8 cellular contexts compared by ENCODE assay signal in genomic region chr19:8445488-8446001, GRCh38. TPM values are rescaled to one million over a fixed set of nuclear protein-coding genes. Genes with fewer than 3 reads are reported as not detected.
DNase-seq lines count a peak whose midpoint lies in the region; ATAC-seq, FAIRE-seq and TF ChIP-seq lines count a peak whose summit lies in the region.

No MANE protein-coding gene starts in this region.

- H3K4me3 Mint-ChIP-seq in activated CD4-positive, alpha-beta T cell treated with anti-CD3 and anti-CD28 coated beads, Interleukin-2, amount 10 ng/mL, durations not matched to agents 7 days and 5 days: peak overlapping the region; percentile 91

- H3K4me3 ChIP-seq in MG63: peak overlapping the region; percentile 85
- peak overlapping the region; percentile 85 to 93 (median 88) for H3K4me3 ChIP-seq in H1 (ENCODE audit: extremely low read depth in 1 of 4, insufficient read depth in 2 of 4, low read depth in 3 of 4, low read length in 4 of 4)
- H3K4me3 ChIP-seq in stomach: peak overlapping the region; percentile 94 to 95 (median 94)

- peak overlapping the region; percentile 99; the same call in 1 of the 2 replicates for H4K8ac ChIP-seq in H1 (ENCODE audit: extremely low read depth, insufficient read depth, low read length)

- H3K27me3 ChIP-seq in MG63 (no peaks in the 10 kb centered on the region), H1 (replicated peaks in 1 of 4; ENCODE audit: control insufficient read depth in 3 of 4, extremely low read depth in 1 of 4, insufficient read depth in 3 of 4, low read length in 3 of 4) (no peaks in the 10 kb centered on the region), stomach (no peaks in the 10 kb centered on the region)

- H3K23ac ChIP-seq in H1 (ENCODE audit: insufficient read length): no peak overlapping the region

- CTCF ChIA-PET in activated CD4-positive, alpha-beta T cell treated with anti-CD3 and anti-CD28 coated beads, Interleukin-2, amount 10 ng/mL, durations not matched to agents 7 days and 5 days (lab: Charles Lee): interaction anchor here (1.3 to 2.0 kb wide), 4 partner anchors 17 to 32 kb away, joined by 3 to 5 read pairs (median 5); partner anchors contain the start of gene MARCHF2
- CTCF ChIA-PET in H1 (lab: Charles Lee; ENCODE audit: partially characterized antibody): interaction anchor here (0.9 to 5.1 kb wide), 2 partner anchors 12 to 31 kb away, joined by 4 to 19 read pairs; partner anchors contain the start of gene MARCHF2

- H3K4me1 ChIP-seq in H1 (replicated peaks in 1 of 4; ENCODE audit: control insufficient read depth in 3 of 4, insufficient read depth in 4 of 4, low read length in 3 of 4): peaks cover 7 to 31% (median 21%) of the 10 kb centered on the region in 4 experiments
- peaks cover 46 to 56% (median 50%) of the 10 kb centered on the region in 4 donors for H3K4me1 ChIP-seq in stomach

- H3K4me1 Mint-ChIP-seq in activated CD4-positive, alpha-beta T cell treated with anti-CD3 and anti-CD28 coated beads, Interleukin-2, amount 10 ng/mL, durations not matched to agents 7 days and 5 days: peaks cover 44% of the 10 kb centered on the region

- H2BK20ac ChIP-seq in H1 (ENCODE audit: low read length): no peak overlapping the region

- peak overlapping the region; percentile 38 for H4K5ac ChIP-seq in H1 (ENCODE audit: insufficient read length, low read depth, low read length)

- peaks cover 2% of the 10 kb centered on the region; the same call in 1 of the 2 replicates for H3K79me1 ChIP-seq in H1 (ENCODE audit: low read depth, low read length)

- POLR2A ChIA-PET in activated CD4-positive, alpha-beta T cell treated with anti-CD3 and anti-CD28 coated beads, Interleukin-2, amount 10 ng/mL, durations not matched to agents 7 days and 5 days (lab: Charles Lee): no interaction called here
- POLR2A ChIA-PET in H1 (lab: Charles Lee; ENCODE audit: partially characterized antibody): interaction anchor here (1.1 to 8.0 kb wide), 20 partner anchors 8 to 133 kb away, joined by 3 to 63 read pairs (median 5); partner anchors contain the start of genes MARCHF2 and ZNF414

- FAIRE-seq in H1 (lab: Jason Lieb, UNC): no peak

- no peak overlapping the region for H2AFZ ChIP-seq in H1 (ENCODE audit: low read length)

- peak; percentile 9 for ATAC-seq in GM21717 (IDR thresholded peaks at IDR 0.05; ENCODE audit: unreplicated experiment)

- peaks cover 3% of the 10 kb centered on the region for H3K23me2 ChIP-seq in H1 (ENCODE audit: low read depth, low read length)

- peak overlapping the region; percentile 98 for H2BK5ac ChIP-seq in H1 (ENCODE audit: low read depth, low read length)

- peak overlapping the region; percentile 78 to 88 for H3K4me2 ChIP-seq in H1 (ENCODE audit: insufficient read depth in 1 of 2, low read depth in 2 of 2, low read length in 2 of 2)

- H3K79me2 ChIP-seq in H1 (ENCODE audit: control insufficient read depth in 1 of 2, insufficient read depth in 2 of 2, low read length in 2 of 2): peaks cover 51 to 56% of the 10 kb centered on the region in 2 experiments

- peak overlapping the region; percentile 94 to 100 (median 98) for H3K9ac ChIP-seq in H1 (replicated peaks in 1 of 4; ENCODE audit: extremely low read depth in 1 of 4, low read depth in 3 of 4, low read length in 3 of 4)

- peak overlapping the region; percentile 98; the same call in 1 of the 2 replicates for H3K27ac ChIP-seq in H1 (ENCODE audit: low read depth, low read length)
- H3K27ac ChIP-seq in stomach: peak overlapping the region; percentile 94 to 98 (median 97)

- H2BK12ac ChIP-seq in H1 (ENCODE audit: low read depth, low read length): no peak overlapping the region

- no peaks in the 10 kb centered on the region for H3K9me3 Mint-ChIP-seq in activated CD4-positive, alpha-beta T cell treated with anti-CD3 and anti-CD28 coated beads, Interleukin-2, amount 10 ng/mL, durations not matched to agents 7 days and 5 days

- H3K36me3 ChIP-seq in MG63 (peaks cover 43% of the 10 kb centered on the region), H1 (ENCODE audit: control insufficient read depth in 2 of 4, insufficient read depth in 4 of 4, low read length in 3 of 4) (peaks cover 0 to 22% (median 1%) of the 10 kb centered on the region in 4 experiments; a peak in 2 of 8 replicates), stomach (peaks cover 0 to 11% (median 6%) of the 10 kb centered on the region in 4 donors)

- H3K27me3 Mint-ChIP-seq in activated CD4-positive, alpha-beta T cell treated with anti-CD3 and anti-CD28 coated beads, Interleukin-2, amount 10 ng/mL, durations not matched to agents 7 days and 5 days: no peaks in the 10 kb centered on the region

- peaks cover 34% of the 10 kb centered on the region for H3K36me3 Mint-ChIP-seq in activated CD4-positive, alpha-beta T cell treated with anti-CD3 and anti-CD28 coated beads, Interleukin-2, amount 10 ng/mL, durations not matched to agents 7 days and 5 days (ENCODE audit: low read depth)

- H3K18ac ChIP-seq in H1 (ENCODE audit: extremely low read depth, low read length): peak overlapping the region; percentile 95

- intact Hi-C loops in stomach (cut with DNase I; ENCODE audit: low total_unique reads): no loop called here

- TF ChIP-seq EP300 in H1 (IDR thresholded peaks at IDR 0.05; ENCODE audit: borderline replicate concordance in 1 of 2, low read depth in 2 of 2, low read length in 2 of 2): no peak
- TF ChIP-seq EP300 in stomach (IDR thresholded peaks at IDR 0.05): no peak

- peak overlapping the region; percentile 92 for H3K27ac Mint-ChIP-seq in activated CD4-positive, alpha-beta T cell treated with anti-CD3 and anti-CD28 coated beads, Interleukin-2, amount 10 ng/mL, durations not matched to agents 7 days and 5 days

- DNase-seq in DMS79 treated with DMSO at 0.1 percent for 48 hours (lab: John Stamatoyannopoulos, UW): peak; percentile 27
- peak; percentile 77 for DNase-seq in MG63
- DNase-seq in activated CD4-positive, alpha-beta T cell treated with anti-CD3 and anti-CD28 coated beads, Interleukin-2, amount 10 ng/mL, durations not matched to agents 7 days and 5 days: peak; percentile 42
- DNase-seq in H1 (ENCODE audit: low read depth in 1 of 2, low spot score in 2 of 2): no peak
- DNase-seq in mucosa of gallbladder (ENCODE audit: low spot score): peak; percentile 34
- peak; percentile 67 for DNase-seq in stomach
- DNase-seq in kidney glomerular epithelial cell (lab: John Stamatoyannopoulos, UW): no peak

- peak overlapping the region; percentile 83 for H3K56ac ChIP-seq in H1 (replicated peaks; ENCODE audit: insufficient read length, low read depth, low read length)

- no peak overlapping the region for H2BK15ac ChIP-seq in H1 (ENCODE audit: low read length)

- H3K9me3 ChIP-seq in MG63 (no peaks in the 10 kb centered on the region), H1 (ENCODE audit: insufficient read depth in 2 of 2, low read depth in 1 of 2, low read length in 1 of 2) (no peaks in the 10 kb centered on the region), stomach (no peaks in the 10 kb centered on the region)

- H2AK5ac ChIP-seq in H1 (ENCODE audit: low read depth, low read length): no peak overlapping the region

- no peak overlapping the region for H3K14ac ChIP-seq in H1 (ENCODE audit: insufficient read length)

- TF ChIP-seq CTCF in H1 (IDR thresholded peaks at IDR 0.05; ENCODE audit: control extremely low read depth in 1 of 3, insufficient read depth in 1 of 3, low read depth in 1 of 3, low read length in 3 of 3) (no peak), stomach (IDR thresholded peaks at IDR 0.05) (no peak)

- peak overlapping the region; percentile 35 for H3K4ac ChIP-seq in H1 (replicated peaks; ENCODE audit: insufficient read length, low read depth, low read length)

- TF ChIP-seq POLR2A in H1 (IDR thresholded peaks at IDR 0.05; ENCODE audit: control extremely low read depth in 1 of 2, low read depth in 2 of 2, low read length in 2 of 2) (no peak), stomach (IDR thresholded peaks at IDR 0.05) (no peak)

- H2BK120ac ChIP-seq in H1 (replicated peaks; ENCODE audit: low read depth, low read length): no peak overlapping the region

- 1% methylated on average over 23 of the region's 45 CpGs; no CpG with 5 or more reads in 1 of the 2 experiments for WGBS in H1 (ENCODE audit: extremely low coverage in 1 of 2, insufficient coverage in 1 of 2, insufficient read length in 1 of 2, insufficient replicate concordance in 2 of 2, low coverage in 1 of 2, low lambda C conversion rate in 2 of 2, missing lambda C conversion rate in 1 of 2), 2 experiments
- 0 to 1% (median 1%) methylated on average over 14 to 45 of the region's 45 CpGs for whole genome bisulfite sequencing in stomach, 5 donors

- TF ChIP-seq RAD21 in H1 (IDR thresholded peaks at IDR 0.05 in 1 of 2, conservative IDR thresholded peaks at IDR 0.05 in 1 of 2; ENCODE audit: low read depth in 2 of 2, low read length in 2 of 2): no peak

- H4K20me1 ChIP-seq in H1 (replicated peaks in 1 of 2; ENCODE audit: control insufficient read depth in 1 of 2, insufficient read depth in 2 of 2, low read length in 2 of 2): peaks cover 19 to 30% of the 10 kb centered on the region in 2 experiments

- peak overlapping the region; percentile 98 for H4K91ac ChIP-seq in H1 (replicated peaks; ENCODE audit: insufficient read length, low read length)

RNA-seq across cellular contexts. Expression of gene HNRNPM, which starts 0.8 kb away (rescaled TPM):
- 95.3 and 126 TPM in 2 replicates for total RNA-seq in MG63 (2014; rRNA removed; shearing (Covaris generic); ENCODE audit: low replicate concordance)
- total RNA-seq in activated CD4-positive, alpha-beta T cell treated with anti-CD3 and anti-CD28 coated beads, Interleukin-2, amount 10 ng/mL, durations not matched to agents 7 days and 5 days: 100 to 1,000 TPM; 248 to 265 TPM
- 448 and 474 TPM in 2 replicates for total RNA-seq in H1 (2021; fragmentation: NEBNext Ultra II Directional; extraction: Animal tissue kit (Norgen Biotek cat#: 25700))
- 375 and 545 TPM in 2 replicates for polyA plus RNA-seq in H1 (2011; rRNA removed)
- polyA plus RNA-seq in H1 (2011; cell fraction: cytosol; rRNA removed): 450 TPM
- polyA plus RNA-seq in H1 (2011; cell fraction: nucleus; rRNA removed): 336 TPM
- 448 to 587 TPM (median 510 TPM) in 4 replicates for polyA plus RNA-seq in H1 (2012, experiment 1 of 2)
- polyA plus RNA-seq in H1 (2012, experiment 2 of 2): 158 TPM
- polyA plus RNA-seq in H1 (2013, experiment 1 of 2): 203 TPM
- 197 TPM for polyA plus RNA-seq in H1 (2013, experiment 2 of 2)
- 127 and 140 TPM in 2 replicates for polyA minus RNA-seq in H1 (2011; rRNA and poly(A)+ RNA removed)
- 226 TPM for polyA minus RNA-seq in H1 (2011; cell fraction: cytosol; rRNA and poly(A)+ RNA removed)
- polyA minus RNA-seq in H1 (2011; cell fraction: nucleus; rRNA and poly(A)+ RNA removed): 170 TPM
- 152 TPM for total RNA-seq in mucosa of gallbladder
- 100 to 1,000 TPM in 3 of 5 donors, 10 to 100 TPM in 2; 54.3 to 664 (median 107) TPM for total RNA-seq in stomach
- polyA plus RNA-seq in stomach: 100 to 1,000 TPM in 1 of 3 donors, 10 to 100 TPM in 2; 87.3 to 110 (median 90.0) TPM

RNA-seq across cellular contexts. Expression of gene MARCHF2, which starts 32.4 kb away (rescaled TPM):
- total RNA-seq in MG63 (2014; rRNA removed; shearing (Covaris generic); ENCODE audit: low replicate concordance): 60.2 and 89.4 TPM in 2 replicates
- 10 to 100 TPM; 26.4 to 29.0 TPM for total RNA-seq in activated CD4-positive, alpha-beta T cell treated with anti-CD3 and anti-CD28 coated beads, Interleukin-2, amount 10 ng/mL, durations not matched to agents 7 days and 5 days
- 18.5 and 19.7 TPM in 2 replicates for total RNA-seq in H1 (2021; fragmentation: NEBNext Ultra II Directional; extraction: Animal tissue kit (Norgen Biotek cat#: 25700))
- 46.2 and 49.2 TPM in 2 replicates for polyA plus RNA-seq in H1 (2011; rRNA removed)
- polyA plus RNA-seq in H1 (2011; cell fraction: cytosol; rRNA removed): 29.6 TPM
- 45.3 TPM for polyA plus RNA-seq in H1 (2011; cell fraction: nucleus; rRNA removed)
- polyA plus RNA-seq in H1 (2012, experiment 1 of 2): 15.8 to 27.5 TPM (median 23.1 TPM) in 4 replicates
- 24.2 TPM for polyA plus RNA-seq in H1 (2012, experiment 2 of 2)
- 20.2 TPM for polyA plus RNA-seq in H1 (2013, experiment 1 of 2)
- 22.7 TPM for polyA plus RNA-seq in H1 (2013, experiment 2 of 2)
- 9.8 and 10.3 TPM in 2 replicates for polyA minus RNA-seq in H1 (2011; rRNA and poly(A)+ RNA removed)
- polyA minus RNA-seq in H1 (2011; cell fraction: cytosol; rRNA and poly(A)+ RNA removed): 17.5 TPM
- polyA minus RNA-seq in H1 (2011; cell fraction: nucleus; rRNA and poly(A)+ RNA removed): 11.9 TPM
- total RNA-seq in mucosa of gallbladder: 45.8 TPM
- 10 to 100 TPM; 24.3 to 98.2 (median 33.4) TPM for total RNA-seq in stomach
- 10 to 100 TPM; 23.5 to 43.4 (median 38.2) TPM for polyA plus RNA-seq in stomach

RNA-seq across cellular contexts. Expression of gene RAB11B, which starts 55.4 kb away (rescaled TPM):
- 17.0 and 39.8 TPM in 2 replicates for total RNA-seq in MG63 (2014; rRNA removed; shearing (Covaris generic); ENCODE audit: low replicate concordance)
- 100 to 1,000 TPM; 104 to 107 TPM for total RNA-seq in activated CD4-positive, alpha-beta T cell treated with anti-CD3 and anti-CD28 coated beads, Interleukin-2, amount 10 ng/mL, durations not matched to agents 7 days and 5 days
- 85.8 and 90.2 TPM in 2 replicates for total RNA-seq in H1 (2021; fragmentation: NEBNext Ultra II Directional; extraction: Animal tissue kit (Norgen Biotek cat#: 25700))
- polyA plus RNA-seq in H1 (2011; rRNA removed) (50.2 and 87.6 TPM in 2 replicates), stomach (100 to 1,000 TPM in 1 of 3 donors, 10 to 100 TPM in 2; 57.5 to 116 (median 78.8) TPM)
- polyA plus RNA-seq in H1 (2011; cell fraction: cytosol; rRNA removed): 66.3 TPM
- 142 TPM for polyA plus RNA-seq in H1 (2011; cell fraction: nucleus; rRNA removed)
- polyA plus RNA-seq in H1 (2012, experiment 1 of 2): 99.9 to 136 TPM (median 123 TPM) in 4 replicates
- polyA plus RNA-seq in H1 (2012, experiment 2 of 2): 83.6 TPM
- 70.9 TPM for polyA plus RNA-seq in H1 (2013, experiment 1 of 2)
- polyA plus RNA-seq in H1 (2013, experiment 2 of 2): 71.1 TPM
- 34.8 and 71.2 TPM in 2 replicates for polyA minus RNA-seq in H1 (2011; rRNA and poly(A)+ RNA removed)
- polyA minus RNA-seq in H1 (2011; cell fraction: cytosol; rRNA and poly(A)+ RNA removed): 68.0 TPM
- polyA minus RNA-seq in H1 (2011; cell fraction: nucleus; rRNA and poly(A)+ RNA removed): 56.6 TPM
- total RNA-seq in mucosa of gallbladder (170 TPM), stomach (100 to 1,000 TPM in 2 of 5 donors, 10 to 100 TPM in 3; 47.7 to 108 (median 79.9) TPM)

RNA-seq across cellular contexts. Expression of gene PRAM1, which starts 56.9 kb away (rescaled TPM):
- not detected in 2 replicates for total RNA-seq in MG63 (2014; rRNA removed; shearing (Covaris generic); ENCODE audit: low replicate concordance)
- total RNA-seq in activated CD4-positive, alpha-beta T cell treated with anti-CD3 and anti-CD28 coated beads, Interleukin-2, amount 10 ng/mL, durations not matched to agents 7 days and 5 days: 1 to 10 TPM; 3.8 to 6.7 TPM
- total RNA-seq in H1 (2021; fragmentation: NEBNext Ultra II Directional; extraction: Animal tissue kit (Norgen Biotek cat#: 25700)): 0.23 and 0.43 TPM in 2 replicates
- polyA plus RNA-seq in H1 (2011; rRNA removed) (0.06 and 0.17 TPM in 2 replicates), stomach (1 to 10 TPM in 1 of 3 donors, under 1 TPM in 1, not detected in 1; 0.81 to 1.4 TPM)
- 0.21 TPM for polyA plus RNA-seq in H1 (2011; cell fraction: cytosol; rRNA removed)
- polyA plus RNA-seq in H1 (2011; cell fraction: nucleus; rRNA removed): 0.83 TPM
- 0.21 to 0.47 TPM (median 0.39 TPM) in 4 replicates for polyA plus RNA-seq in H1 (2012, experiment 1 of 2)
- polyA plus RNA-seq in H1 (2012, experiment 2 of 2): not detected
- polyA plus RNA-seq in H1 (2013, experiment 1 of 2): 0.24 TPM
- 0.31 TPM for polyA plus RNA-seq in H1 (2013, experiment 2 of 2)
- not detected in 2 replicates for polyA minus RNA-seq in H1 (2011; rRNA and poly(A)+ RNA removed)
- polyA minus RNA-seq in H1 (2011; cell fraction: cytosol; rRNA and poly(A)+ RNA removed): not detected
- not detected for polyA minus RNA-seq in H1 (2011; cell fraction: nucleus; rRNA and poly(A)+ RNA removed)
- total RNA-seq in mucosa of gallbladder (4.8 TPM), stomach (1 to 10 TPM in 1 of 5 donors, under 1 TPM in 1, not detected in 3; 0.37 to 1.2 TPM)

Comparison
In these comparisons a context has a peak if more than half of its experiments do, and no peak if none do; other contexts are left out.
1. DNase-seq: peak in DMS79 treated with DMSO at 0.1 percent for 48 hours (single experiment), MG63 (single experiment), activated CD4-positive, alpha-beta T cell treated with anti-CD3 and anti-CD28 coated beads, Interleukin-2, amount 10 ng/mL, durations not matched to agents 7 days and 5 days (single experiment), mucosa of gallbladder (single experiment) and stomach (single experiment); none in H1 (0 of 2) and kidney glomerular epithelial cell (single experiment).
2. Peak in every context shown above with its lines, with median percentiles within 50 percentile points of each other: H3K4me3 ChIP-seq.